12 cellular contexts compared by ENCODE assay signal in genomic region chr1:183783896-183784637, GRCh38. TPM values are rescaled to one million over a fixed set of nuclear protein-coding genes. Genes with fewer than 3 reads are reported as not detected.
A peak's percentile ranks its signal among the peaks of the same experiment; 100 is the strongest.
DNase-seq lines count a peak whose midpoint lies in the region; ATAC-seq and TF ChIP-seq lines count a peak whose summit lies in the region.
"Had no signal": no experiment of that assay in that cellular context is flagged by ENCODE, and none has a peak within 500 bp of the region (broad histone marks: within the 10 kb centered on the region; RNA-seq: fewer than 3 reads in every experiment).

No MANE protein-coding gene starts in this region.

- H3K27me3 ChIP-seq in IMR-90 (ENCODE audit: control insufficient read depth, insufficient read depth, low read length): no peaks in the 10 kb centered on the region
- H3K27me3 ChIP-seq: ascending aorta had no signal

- CTCF ChIA-PET in IMR-90 (lab: Yijun Ruan, JAX): no interaction called here

- H2AFZ ChIP-seq in IMR-90 (replicated peaks; ENCODE audit: low read length, poor library complexity): no peak overlapping the region

- 70% methylated on average over 6 of the region's 6 CpGs; no CpG with 5 or more reads in 1 of the 2 experiments for WGBS in IMR-90 (ENCODE audit: extremely low coverage in 2 of 2, insufficient read length in 1 of 2), 2 experiments

- no peak overlapping the region for H2BK15ac ChIP-seq in IMR-90 (ENCODE audit: low read depth, low read length)

- H3K14ac ChIP-seq in IMR-90 (replicated peaks; ENCODE audit: low read depth, low read length): no peak overlapping the region

- dilution Hi-C loops in IMR-90 (cut with HindIII; ENCODE audit: low sequenced_read_pairs, unreplicated experiment): no loop called here

- H4K91ac ChIP-seq in IMR-90 (ENCODE audit: insufficient read depth, low read depth, low read length): no peak overlapping the region

- peaks cover 5% of the 10 kb centered on the region; the same call in 1 of the 2 replicates for H4K20me1 ChIP-seq in IMR-90 (ENCODE audit: insufficient read depth, low read length)

- H3K9me3 Mint-ChIP-seq in chondrocyte (ENCODE audit: low read depth) (no peaks in the 10 kb centered on the region), mesothelial cell of epicardium (no peaks in the 10 kb centered on the region)

- H2AK9ac ChIP-seq in IMR-90 (replicated peaks; ENCODE audit: low read depth, low read length, poor library complexity): peak overlapping the region; percentile 17

- H3K4ac ChIP-seq in IMR-90 (ENCODE audit: low read depth, low read length): no peak overlapping the region

- H2BK20ac ChIP-seq in IMR-90 (ENCODE audit: low read depth, low read length): no peak overlapping the region

- POLR2A ChIA-PET in IMR-90 (lab: Charles Lee; ENCODE audit: unreplicated experiment): no interaction called here

- H3K4me1 Mint-ChIP-seq in chondrocyte (ENCODE audit: low read depth) (peaks cover 22% of the 10 kb centered on the region), mesothelial cell of epicardium (peaks cover 29% of the 10 kb centered on the region)
- H3K4me1 Mint-ChIP-seq: B cell had no signal

- H3K4me3 Mint-ChIP-seq in chondrocyte (ENCODE audit: unreplicated experiment) (no peak overlapping the region), mesothelial cell of epicardium (no peak overlapping the region)
- H3K4me3 Mint-ChIP-seq: B cell had no signal

- H3K79me1 ChIP-seq in IMR-90 (ENCODE audit: low read depth in 1 of 2, low read length in 2 of 2): no peaks in the 10 kb centered on the region

- no peaks in the 10 kb centered on the region for H3K36me3 Mint-ChIP-seq in chondrocyte (ENCODE audit: low read depth)
- no peaks in the 10 kb centered on the region for H3K36me3 Mint-ChIP-seq in mesothelial cell of epicardium

- no peaks in the 10 kb centered on the region for H3K9me3 ChIP-seq in IMR-90 (ENCODE audit: control insufficient read depth, insufficient read depth, low read length)
- H3K9me3 ChIP-seq: ascending aorta, HAP-1 had no signal

- peaks cover 2% of the 10 kb centered on the region; the same call in 1 of the 2 replicates for H3K4me1 ChIP-seq in IMR-90 (ENCODE audit: control insufficient read depth, insufficient read depth, low read length)
- H3K4me1 ChIP-seq: HAP-1 had no signal

- ATAC-seq in IMR-90 (ENCODE audit: low read depth) (peak; percentile 76), GM19455 (IDR thresholded peaks at IDR 0.05; ENCODE audit: unreplicated experiment) (no peak)

- no peak overlapping the region for H3K27ac ChIP-seq in IMR-90 (ENCODE audit: insufficient read depth, low read length)
- H3K27ac ChIP-seq: ascending aorta had no signal

- no peak overlapping the region for H3K4me2 ChIP-seq in IMR-90 (ENCODE audit: low read depth, low read length)

- H3K4me3 ChIP-seq in IMR-90 (ENCODE audit: insufficient read depth, low read depth, low read length): no peak overlapping the region
- H3K4me3 ChIP-seq: ascending aorta, HAP-1 had no signal

- TF ChIP-seq CTCF in IMR-90 (conservative IDR thresholded peaks at IDR 0.05; ENCODE audit: low read depth, low read length) (no peak), chondrocyte (IDR thresholded peaks at IDR 0.05) (no peak), mesothelial cell of epicardium (IDR thresholded peaks at IDR 0.05; ENCODE audit: unreplicated experiment) (no peak)

- H2BK120ac ChIP-seq in IMR-90 (ENCODE audit: low read depth, low read length): no peak overlapping the region

- no peak overlapping the region for H2AK5ac ChIP-seq in IMR-90 (ENCODE audit: low read depth, low read length)

- no peak overlapping the region for H3K18ac ChIP-seq in IMR-90 (ENCODE audit: low read depth, low read length)

- no TSS peak for BruUV-seq in IMR-90 (replicated peaks; lab: Mats Ljungman, UMichigan)

- no peak overlapping the region for H2BK5ac ChIP-seq in IMR-90 (ENCODE audit: low read depth, low read length, poor library complexity, severe bottlenecking)

- no peak overlapping the region for H4K5ac ChIP-seq in IMR-90 (ENCODE audit: low read depth, low read length)

- H3K27ac Mint-ChIP-seq in chondrocyte (ENCODE audit: unreplicated experiment) (peak overlapping the region; percentile 22), mesothelial cell of epicardium (peak overlapping the region; percentile 7)
- H3K27ac Mint-ChIP-seq: B cell had no signal

- H3K9ac ChIP-seq in IMR-90 (ENCODE audit: low read depth, low read length): no peak overlapping the region

- H3K27me3 Mint-ChIP-seq in chondrocyte (ENCODE audit: low read depth) (no peaks in the 10 kb centered on the region), mesothelial cell of epicardium (ENCODE audit: low read depth) (no peaks in the 10 kb centered on the region)

- in situ Hi-C loops in IMR-90 (cut with MboI; ENCODE audit: low sequenced_read_pairs): no loop called here

- peak; percentile 21 for DNase-seq in A172 (ENCODE audit: low spot score)
- peak; percentile 91 for DNase-seq in IMR-90
- DNase-seq in chondrocyte (ENCODE audit: low spot score): no peak
- DNase-seq in mesothelial cell of epicardium (ENCODE audit: low spot score in 2 of 2, unreplicated experiment in 2 of 2): peak in 1 of 2 experiments; percentile 45
- DNase-seq in stimulated activated CD4-positive, alpha-beta T cell treated with anti-CD3 and anti-CD28 coated beads, Interleukin-2, amount 100 ng/mL, for 48 hours: no peak
- no peak for DNase-seq in iPS-NIHi11 (ENCODE audit: low spot score)
- no peak for DNase-seq in activated naive CD4-positive, alpha-beta T cell treated with anti-CD3 and anti-CD28 coated beads, Interleukin-2, amount 50 U/mL, for 16 hours
- DNase-seq: activated CD4-positive, alpha-beta T cell treated with anti-CD3 and anti-CD28 coated beads for 4 hours had no signal

- no peak for TF ChIP-seq POLR2A in IMR-90 (IDR thresholded peaks at IDR 0.05; ENCODE audit: low read depth, low read length)

- H4K8ac ChIP-seq in IMR-90 (ENCODE audit: low read depth in 2 of 2, low read length in 2 of 2): no peak overlapping the region

- H3K36me3 ChIP-seq in IMR-90 (ENCODE audit: control insufficient read depth, insufficient read depth, low read length): no peaks in the 10 kb centered on the region
- H3K36me3 ChIP-seq: ascending aorta, HAP-1 had no signal

- H3K9me1 ChIP-seq in IMR-90 (ENCODE audit: insufficient read depth, low read length): no peaks in the 10 kb centered on the region

- intact Hi-C loops in IMR-90 (cut with micrococcal nuclease): no loop called here

- no peak for TF ChIP-seq RAD21 in IMR-90 (IDR thresholded peaks at IDR 0.05; ENCODE audit: low read length)

- H3K56ac ChIP-seq in IMR-90 (ENCODE audit: extremely low read depth, insufficient read depth, low read length): no peak overlapping the region

- no peak overlapping the region for H3K23ac ChIP-seq in IMR-90 (ENCODE audit: low read depth, low read length)

TF ChIP-seq in IMR-90, 13 proteins besides CTCF, POLR2A, EP300 and RAD21:
- no peak for TF ChIP-seq ELK1 (IDR thresholded peaks at IDR 0.05; ENCODE audit: borderline replicate concordance, low read depth, low read length)
- TF ChIP-seq MXI1 (IDR thresholded peaks at IDR 0.05; ENCODE audit: borderline replicate concordance, low read depth, low read length): no peak
- no peak for TF ChIP-seq MAFK (IDR thresholded peaks at IDR 0.05; ENCODE audit: low read depth, low read length)
- no peak for TF ChIP-seq NFE2L2 (IDR thresholded peaks at IDR 0.05; ENCODE audit: low read depth, low read length)
- TF ChIP-seq USF2 (IDR thresholded peaks at IDR 0.05; ENCODE audit: low read depth, low read length): no peak
- no peak for TF ChIP-seq CEBPB (IDR thresholded peaks at IDR 0.05; ENCODE audit: low read depth, low read length)

RNA-seq across cellular contexts. Expression of gene RGL1, which starts 20.9 kb away (rescaled TPM):
- 5.1 and 5.6 TPM in 2 replicates for total RNA-seq in A172 (2014; rRNA removed; shearing (Covaris generic))
- 7.5 TPM in 2 replicates for total RNA-seq in IMR-90 (2012; rRNA removed)
- polyA plus RNA-seq in IMR-90 (2012; rRNA removed): 4.4 and 4.7 TPM in 2 replicates
- polyA plus RNA-seq in IMR-90 (2012; cell fraction: cytosol; rRNA removed): 2.0 and 2.2 TPM in 2 replicates
- 3.2 and 9.6 TPM in 2 replicates for polyA plus RNA-seq in IMR-90 (2012; cell fraction: nucleus; rRNA removed; ENCODE audit: low replicate concordance)
- 20.9 to 37.9 TPM (median 21.1 TPM) in 3 replicates for total RNA-seq in chondrocyte
- total RNA-seq in mesothelial cell of epicardium: 30.5 to 34.0 TPM (median 31.3 TPM) in 3 replicates

Comparison
In these comparisons a context has a peak if more than half of its experiments do, and no peak if none do; other contexts are left out.
1. DNase-seq: peak in A172 (single experiment) and IMR-90 (single experiment); none in chondrocyte (single experiment), stimulated activated CD4-positive, alpha-beta T cell treated with anti-CD3 and anti-CD28 coated beads, Interleukin-2, amount 100 ng/mL, for 48 hours (0 of 2), iPS-NIHi11 (single experiment) and activated naive CD4-positive, alpha-beta T cell treated with anti-CD3 and anti-CD28 coated beads, Interleukin-2, amount 50 U/mL, for 16 hours (single experiment).